Comparison of ENCODE assay signal across 8 cellular contexts in genomic region chr4:159722918-159723317, GRCh38.
"Had no signal": no experiment of that assay in that cellular context is flagged by ENCODE, and none has a peak within 500 bp of the region (broad histone marks: within the 10 kb centered on the region; RNA-seq: fewer than 3 reads in every experiment).

No MANE protein-coding gene starts in this region.

- H3K27ac ChIP-seq: HL-60 had no signal

- H3K4me3 Mint-ChIP-seq: IgD-negative memory B cell had no signal

- FAIRE-seq: HepG2, HTR-8/SVneo, K562 had no signal

- H3K4me3 ChIP-seq: K562 had no signal

- ATAC-seq: HepG2, K562 had no signal

- H3K36me3 Mint-ChIP-seq: IgD-negative memory B cell had no signal

- H3K27ac Mint-ChIP-seq: IgD-negative memory B cell had no signal

- H3K27me3 Mint-ChIP-seq: IgD-negative memory B cell had no signal

- DNase-seq: IMR-90, KBM-7, KG1 had no signal

- H3K4me1 Mint-ChIP-seq: IgD-negative memory B cell had no signal
